ENCODE assay signal across 24 cellular contexts in the genomic region with DNA sequence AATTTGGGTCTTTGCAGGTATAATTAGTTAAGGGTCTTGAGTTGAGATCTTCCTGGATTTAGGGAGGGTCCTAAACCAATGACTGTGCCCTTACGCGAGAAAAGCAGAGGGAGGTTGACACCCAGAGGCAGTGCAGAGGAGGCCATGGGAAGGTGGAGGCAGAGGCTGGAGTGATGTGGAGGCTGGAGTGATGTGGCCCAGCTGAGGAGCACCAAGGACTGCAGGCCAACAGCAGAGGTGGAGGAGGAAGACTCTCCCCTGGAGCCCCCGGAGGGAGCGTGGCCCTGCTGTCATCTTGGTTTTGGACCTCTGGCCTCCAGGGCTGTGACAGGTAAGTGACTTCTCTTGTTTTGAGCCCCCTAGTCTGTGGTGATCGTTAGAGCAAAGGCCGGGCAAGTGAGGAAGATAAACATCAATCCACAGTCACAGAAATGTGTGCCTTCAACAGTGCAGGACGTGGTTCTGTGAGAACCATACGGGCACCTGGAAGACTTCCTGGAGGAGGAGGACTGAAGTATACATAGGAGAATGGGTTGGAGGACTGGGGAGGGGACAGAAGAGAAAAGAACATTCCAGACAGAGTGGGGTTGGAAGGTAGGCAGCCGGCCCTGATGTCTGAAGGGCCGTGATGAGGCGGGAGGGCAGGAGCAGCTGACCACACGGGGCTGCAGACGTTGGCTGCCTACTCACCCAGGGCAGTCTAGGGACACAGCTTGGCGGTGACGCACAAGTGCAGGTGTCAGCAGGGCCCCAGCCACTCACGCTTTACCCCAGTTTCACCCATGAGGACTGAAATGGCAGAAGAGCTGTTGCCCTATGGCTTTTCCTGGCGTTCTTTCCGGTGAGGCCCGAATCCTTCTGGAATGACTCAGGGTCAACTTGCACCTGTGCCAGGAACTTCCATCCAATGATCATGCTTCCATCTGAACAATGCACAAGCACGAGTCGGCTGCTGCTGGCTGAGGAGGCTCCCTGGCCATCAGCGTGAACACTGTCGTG.
DNase-seq lines count a peak whose midpoint lies in the region; ATAC-seq and TF ChIP-seq lines count a peak whose summit lies in the region.
"Had no signal": no experiment of that assay in that cellular context is flagged by ENCODE, and none has a peak within 500 bp of the region (broad histone marks: within the 10 kb centered on the region; RNA-seq: fewer than 3 reads in every experiment).

No MANE protein-coding gene starts in this region.

- H4K20me1 ChIP-seq in BLaER1 (peaks cover 38% of the 10 kb centered on the region), neural progenitor cell (ENCODE audit: low read depth) (no peaks in the 10 kb centered on the region)

- no peak overlapping the region for H2AFZ ChIP-seq in neural progenitor cell (replicated peaks)

- H3K9me3 Mint-ChIP-seq in neural progenitor cell: no peaks in the 10 kb centered on the region
- H3K9me3 Mint-ChIP-seq: CD8-positive, alpha-beta T cell; dendritic cell treated with granulocyte-macrophage colony-stimulating factor and Interleukin-4, amounts not matched to agents 40 ng/mL and 50 ng/mL, for 4 days; nephron had no signal

- TF ChIP-seq CTCF in neural progenitor cell (IDR thresholded peaks at IDR 0.05): no peak

- H3K4me3 ChIP-seq in BLaER1 (no peak overlapping the region), neural progenitor cell (no peak overlapping the region)
- H3K4me3 ChIP-seq: cardiac muscle cell, left ventricle myocardium inferior, vagina had no signal

- no peak for ATAC-seq in HG02798 (IDR thresholded peaks at IDR 0.05; ENCODE audit: poor library complexity, unreplicated experiment)
- no peak for ATAC-seq in HG02885 (IDR thresholded peaks at IDR 0.05; ENCODE audit: poor library complexity, unreplicated experiment)
- ATAC-seq in HG02610 (IDR thresholded peaks at IDR 0.05; ENCODE audit: unreplicated experiment): no peak
- ATAC-seq: CD8-positive, alpha-beta T cell; HCT116; stimulated activated memory B cell treated with anti-CD40 and anti-IgM and Interleukin-4, amounts not matched to agents 10 μg/mL and 1 μg/mL and 100 μg/mL, for 72 hours had no signal

- H3K27ac ChIP-seq in BLaER1: no peak overlapping the region
- no peak overlapping the region for H3K27ac ChIP-seq in neural progenitor cell
- H3K27ac ChIP-seq: cardiac muscle cell, left ventricle myocardium inferior, vagina had no signal

- no peaks in the 10 kb centered on the region for H3F3A ChIP-seq in neural progenitor cell (ENCODE audit: low read depth)

- peak overlapping the region; percentile 57 for H3K27ac Mint-ChIP-seq in neural progenitor cell
- H3K27ac Mint-ChIP-seq: CD8-positive, alpha-beta T cell; dendritic cell treated with granulocyte-macrophage colony-stimulating factor and Interleukin-4, amounts not matched to agents 40 ng/mL and 50 ng/mL, for 4 days; nephron; stimulated activated memory B cell treated with anti-CD40 and anti-IgM and Interleukin-4, amounts not matched to agents 10 μg/mL and 1 μg/mL and 100 μg/mL, for 72 hours had no signal

- H3K4me1 ChIP-seq in BLaER1: peaks cover 42% of the 10 kb centered on the region
- H3K4me1 ChIP-seq in neural progenitor cell: peaks cover 4% of the 10 kb centered on the region
- H3K4me1 ChIP-seq: left ventricle myocardium inferior, vagina had no signal

- DNase-seq in RPMI7951 (ENCODE audit: low read depth) (peak; percentile 37), dermis microvascular lymphatic vessel endothelial cell (ENCODE audit: low read depth in 2 of 2) (peak; percentile 17 to 36), neural progenitor cell (ENCODE audit: low spot score) (no peak), H4 (ENCODE audit: low spot score) (no peak)
- DNase-seq: activated naive CD4-positive, alpha-beta T cell treated with Interleukin-2 at 50 U/mL for 16 hours; activated T-cell treated with anti-CD3 and anti-CD28 coated beads, Interleukin-2, amount 50 U/mL, for 48 hours; DMS153; GDM1; left ventricle myocardium inferior; midbrain; NCI-H510A; NK-92 treated with Interleukin-12 subunit alpha and Interleukin-12 subunit beta, amount 100 ng/mL, for 24 hours; stimulated activated CD4-positive, alpha-beta T cell treated with anti-CD3 and anti-CD28 coated beads, Interleukin-2, amount 100 ng/mL, for 24 hours had no signal

- peak overlapping the region; percentile 69 for H3K4me3 Mint-ChIP-seq in neural progenitor cell
- H3K4me3 Mint-ChIP-seq: CD8-positive, alpha-beta T cell; dendritic cell treated with granulocyte-macrophage colony-stimulating factor and Interleukin-4, amounts not matched to agents 40 ng/mL and 50 ng/mL, for 4 days; nephron; stimulated activated memory B cell treated with anti-CD40 and anti-IgM and Interleukin-4, amounts not matched to agents 10 μg/mL and 1 μg/mL and 100 μg/mL, for 72 hours had no signal

- H3K4me2 ChIP-seq in BLaER1 (peak overlapping the region; percentile 99), neural progenitor cell (no peak overlapping the region)

- no peaks in the 10 kb centered on the region for H3K9me3 ChIP-seq in BLaER1
- H3K9me3 ChIP-seq in neural progenitor cell (ENCODE audit: low read depth): no peaks in the 10 kb centered on the region
- H3K9me3 ChIP-seq: left ventricle myocardium inferior, vagina had no signal

- peaks cover 14% of the 10 kb centered on the region for H3K4me1 Mint-ChIP-seq in neural progenitor cell
- H3K4me1 Mint-ChIP-seq: nephron; stimulated activated memory B cell treated with anti-CD40 and anti-IgM and Interleukin-4, amounts not matched to agents 10 μg/mL and 1 μg/mL and 100 μg/mL, for 72 hours had no signal

- no peaks in the 10 kb centered on the region for H3K36me3 Mint-ChIP-seq in neural progenitor cell
- H3K36me3 Mint-ChIP-seq: CD8-positive, alpha-beta T cell; stimulated activated memory B cell treated with anti-CD40 and anti-IgM and Interleukin-4, amounts not matched to agents 10 μg/mL and 1 μg/mL and 100 μg/mL, for 72 hours had no signal

- H3K36me3 ChIP-seq in BLaER1 (no peaks in the 10 kb centered on the region), neural progenitor cell (no peaks in the 10 kb centered on the region)
- H3K36me3 ChIP-seq: cardiac muscle cell, left ventricle myocardium inferior, vagina had no signal

- H3K27me3 ChIP-seq in BLaER1 (peaks cover 22% of the 10 kb centered on the region), neural progenitor cell (no peaks in the 10 kb centered on the region)
- H3K27me3 ChIP-seq: cardiac muscle cell, vagina had no signal

- H3K27me3 Mint-ChIP-seq in neural progenitor cell (ENCODE audit: insufficient read depth, low read depth): peaks cover 2% of the 10 kb centered on the region

- H3K79me2 ChIP-seq in neural progenitor cell (ENCODE audit: low read depth): no peaks in the 10 kb centered on the region

- no peak overlapping the region for H3K9ac ChIP-seq in BLaER1
- no peak overlapping the region for H3K9ac ChIP-seq in neural progenitor cell

Comparison
In these comparisons a context has a peak if more than half of its experiments do, and no peak if none do; other contexts are left out.
1. DNase-seq: peak in RPMI7951 (single experiment) and dermis microvascular lymphatic vessel endothelial cell (2 of 2); none in neural progenitor cell (single experiment) and H4 (single experiment).